In genomic region chr7:25598765-25599164, GRCh38 we compare ENCODE assay signal across 12 cellular contexts.
DNase-seq lines count a peak whose midpoint lies in the region; ATAC-seq and TF ChIP-seq lines count a peak whose summit lies in the region.
"Had no signal": no experiment of that assay in that cellular context is flagged by ENCODE, and none has a peak within 500 bp of the region (broad histone marks: within the 10 kb centered on the region; RNA-seq: fewer than 3 reads in every experiment).

No MANE protein-coding gene starts in this region.

- H3K9me3 ChIP-seq in thymus (ENCODE audit: control insufficient read depth) = no peaks in the 10 kb centered on the region
- H3K9me3 ChIP-seq: BLaER1, Caco-2 had no signal

- no peak for ATAC-seq in activated CD4-positive, CD25-positive, alpha-beta regulatory T cell treated with anti-CD3 and anti-CD28 coated beads, Interleukin-2, amount 50 U/mL, for 24 hours
- ATAC-seq in stimulated activated naive CD8-positive, alpha-beta T cell treated with anti-CD3 and anti-CD28 coated beads, Interleukin-15, amount 100 ng/mL, for 72 hours = no peak
- ATAC-seq in HG03159 (IDR thresholded peaks at IDR 0.05; ENCODE audit: unreplicated experiment) = no peak
- ATAC-seq: GM12878 had no signal

- no peak overlapping the region for H3K9ac ChIP-seq in KMS-11
- H3K9ac ChIP-seq: BLaER1, GM23248 had no signal

- H3K27me3 ChIP-seq in KMS-11 (ENCODE audit: insufficient read depth, low read depth) = no peaks in the 10 kb centered on the region
- peaks cover 2% of the 10 kb centered on the region for H3K27me3 ChIP-seq in thymus (ENCODE audit: control insufficient read depth, insufficient read depth)
- H3K27me3 ChIP-seq: BLaER1 had no signal

- H3K79me2 ChIP-seq in KMS-11 (ENCODE audit: insufficient read depth, low read depth) = no peaks in the 10 kb centered on the region

- TF ChIP-seq CTCF in KMS-11 (conservative IDR thresholded peaks at IDR 0.05; ENCODE audit: low read depth, low read length) = no peak

- 98% methylated on average over 5 of the region's 5 CpGs for WGBS in thymus

- H3K27ac ChIP-seq in KMS-11 (no peak overlapping the region), thymus (ENCODE audit: low read depth) (peak overlapping the region; percentile 31)
- H3K27ac ChIP-seq: BLaER1, GM23248 had no signal

- H3K4me1 ChIP-seq in KMS-11 (ENCODE audit: low read depth, poor library complexity, severe bottlenecking) = peaks cover 28% of the 10 kb centered on the region
- H3K4me1 ChIP-seq in thymus (ENCODE audit: control insufficient read depth, insufficient read depth, low read length) = no peaks in the 10 kb centered on the region

- no peak overlapping the region for H3K4me3 ChIP-seq in KMS-11 (IDR thresholded peaks at IDR 0.05; ENCODE audit: insufficient read depth, low read depth, low read length)
- H3K4me3 ChIP-seq in thymus (ENCODE audit: low read length) = no peak overlapping the region
- H3K4me3 ChIP-seq: BLaER1, GM12878, GM23248 had no signal

- peaks cover 7 to 8% of the 10 kb centered on the region in 2 donors for H3K9me3 Mint-ChIP-seq in stimulated activated naive CD8-positive, alpha-beta T cell treated with anti-CD3 and anti-CD28 coated beads, Interleukin-15, amount 100 ng/mL, for 72 hours

- no peaks in the 10 kb centered on the region for H4K20me1 ChIP-seq in KMS-11 (ENCODE audit: insufficient read depth)
- H4K20me1 ChIP-seq: BLaER1 had no signal

- no peak overlapping the region for H3K4me3 Mint-ChIP-seq in stimulated activated naive CD8-positive, alpha-beta T cell treated with anti-CD3 and anti-CD28 coated beads, Interleukin-15, amount 100 ng/mL, for 72 hours
- H3K4me3 Mint-ChIP-seq: CD8-positive, alpha-beta memory T cell had no signal

- no peaks in the 10 kb centered on the region for H3K27me3 Mint-ChIP-seq in stimulated activated naive CD8-positive, alpha-beta T cell treated with anti-CD3 and anti-CD28 coated beads, Interleukin-15, amount 100 ng/mL, for 72 hours

- H3K4me2 ChIP-seq in KMS-11 = peak overlapping the region; percentile 35; the same call in 1 of the 2 replicates
- H3K4me2 ChIP-seq: BLaER1 had no signal

- peaks cover 11% of the 10 kb centered on the region for H3K4me1 Mint-ChIP-seq in stimulated activated naive CD8-positive, alpha-beta T cell treated with anti-CD3 and anti-CD28 coated beads, Interleukin-15, amount 100 ng/mL, for 72 hours
- H3K4me1 Mint-ChIP-seq: CD8-positive, alpha-beta memory T cell had no signal

- H3K36me3 ChIP-seq in KMS-11 (ENCODE audit: insufficient read depth) (no peaks in the 10 kb centered on the region), thymus (ENCODE audit: control insufficient read depth, insufficient read depth) (no peaks in the 10 kb centered on the region)
- H3K36me3 ChIP-seq: BLaER1 had no signal

- DNase-seq in NCI-H524 (lab: John Stamatoyannopoulos, UW) (peak; percentile 35 to 86), cerebellar cortex (ENCODE audit: low spot score) (peak; percentile 28)
- DNase-seq in stimulated activated naive CD8-positive, alpha-beta T cell treated with anti-CD3 and anti-CD28 coated beads, Interleukin-15, amount 100 ng/mL, for 72 hours = no peak
- DNase-seq: Caco-2; CD8-positive, alpha-beta memory T cell; GM23248 had no signal

- no peak overlapping the region for H2AFZ ChIP-seq in KMS-11 (ENCODE audit: low read depth)
- H2AFZ ChIP-seq: GM23248 had no signal

- no peak overlapping the region for H3K27ac Mint-ChIP-seq in stimulated activated naive CD8-positive, alpha-beta T cell treated with anti-CD3 and anti-CD28 coated beads, Interleukin-15, amount 100 ng/mL, for 72 hours
- H3K27ac Mint-ChIP-seq: CD8-positive, alpha-beta memory T cell had no signal

Comparison
In these comparisons a context has a peak if more than half of its experiments do, and no peak if none do; other contexts are left out.
1. DNase-seq: peak in NCI-H524 (2 of 2) and cerebellar cortex (single experiment); none in stimulated activated naive CD8-positive, alpha-beta T cell treated with anti-CD3 and anti-CD28 coated beads, Interleukin-15, amount 100 ng/mL, for 72 hours (0 of 2).